1 cellular context compared by ENCODE assay signal in the genomic region with DNA sequence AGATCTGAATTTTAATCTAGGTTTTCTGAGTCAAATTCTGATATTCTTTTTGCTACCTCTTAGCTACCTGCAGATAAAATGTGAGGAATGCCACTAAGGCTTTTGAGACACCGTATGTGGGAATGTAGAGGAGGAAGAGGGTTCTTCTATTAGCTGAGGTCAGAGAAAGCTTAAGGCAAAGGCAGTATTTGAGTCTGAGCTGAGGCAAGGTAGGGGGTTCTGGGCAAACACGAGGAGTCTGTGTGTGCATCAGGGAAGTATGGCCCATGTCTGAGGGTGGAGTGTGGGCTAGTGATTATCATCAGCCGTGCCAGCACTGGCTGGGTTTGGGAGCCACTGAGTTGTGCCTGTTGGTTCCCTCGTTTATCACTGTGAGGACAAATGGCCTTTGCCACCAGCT.
TF ChIP-seq lines count a peak whose summit lies in the region.

No MANE protein-coding gene starts in this region.

TF ChIP-seq in GM23338, 12 proteins besides CTCF, POLR2A, EP300 and RAD21:
- TF ChIP-seq, protein P1, sequence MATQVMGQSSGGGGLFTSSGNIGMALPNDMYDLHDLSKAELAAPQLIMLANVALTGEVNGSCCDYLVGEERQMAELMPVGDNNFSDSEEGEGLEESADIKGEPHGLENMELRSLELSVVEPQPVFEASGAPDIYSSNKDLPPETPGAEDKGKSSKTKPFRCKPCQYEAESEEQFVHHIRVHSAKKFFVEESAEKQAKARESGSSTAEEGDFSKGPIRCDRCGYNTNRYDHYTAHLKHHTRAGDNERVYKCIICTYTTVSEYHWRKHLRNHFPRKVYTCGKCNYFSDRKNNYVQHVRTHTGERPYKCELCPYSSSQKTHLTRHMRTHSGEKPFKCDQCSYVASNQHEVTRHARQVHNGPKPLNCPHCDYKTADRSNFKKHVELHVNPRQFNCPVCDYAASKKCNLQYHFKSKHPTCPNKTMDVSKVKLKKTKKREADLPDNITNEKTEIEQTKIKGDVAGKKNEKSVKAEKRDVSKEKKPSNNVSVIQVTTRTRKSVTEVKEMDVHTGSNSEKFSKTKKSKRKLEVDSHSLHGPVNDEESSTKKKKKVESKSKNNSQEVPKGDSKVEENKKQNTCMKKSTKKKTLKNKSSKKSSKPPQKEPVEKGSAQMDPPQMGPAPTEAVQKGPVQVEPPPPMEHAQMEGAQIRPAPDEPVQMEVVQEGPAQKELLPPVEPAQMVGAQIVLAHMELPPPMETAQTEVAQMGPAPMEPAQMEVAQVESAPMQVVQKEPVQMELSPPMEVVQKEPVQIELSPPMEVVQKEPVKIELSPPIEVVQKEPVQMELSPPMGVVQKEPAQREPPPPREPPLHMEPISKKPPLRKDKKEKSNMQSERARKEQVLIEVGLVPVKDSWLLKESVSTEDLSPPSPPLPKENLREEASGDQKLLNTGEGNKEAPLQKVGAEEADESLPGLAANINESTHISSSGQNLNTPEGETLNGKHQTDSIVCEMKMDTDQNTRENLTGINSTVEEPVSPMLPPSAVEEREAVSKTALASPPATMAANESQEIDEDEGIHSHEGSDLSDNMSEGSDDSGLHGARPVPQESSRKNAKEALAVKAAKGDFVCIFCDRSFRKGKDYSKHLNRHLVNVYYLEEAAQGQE (IDR thresholded peaks at IDR 0.05; ENCODE audit: unreplicated experiment) = no peak
- no peak for TF ChIP-seq ZNF331 (CRISPR knock-in tag; IDR thresholded peaks at IDR 0.05; ENCODE audit: low read depth)
- TF ChIP-seq STAT1 (IDR thresholded peaks at IDR 0.05; ENCODE audit: unreplicated experiment) = no peak
- TF ChIP-seq ZNF462 (CRISPR knock-in tag; IDR thresholded peaks at IDR 0.05) = no peak
- no peak for TF ChIP-seq CREB1 (CRISPR knock-in tag; IDR thresholded peaks at IDR 0.05; ENCODE audit: low read depth)
- TF ChIP-seq EZH2phosphoT487 (IDR thresholded peaks at IDR 0.05; ENCODE audit: unreplicated experiment) = no peak
- TF ChIP-seq JUNB (IDR thresholded peaks at IDR 0.05; ENCODE audit: unreplicated experiment) = no peak
